In genomic region chr4:51842554-51843308, GRCh38 we compare ENCODE assay signal across 1 cellular context.
TF ChIP-seq lines count a peak whose summit lies in the region.

TSS of gene DCUN1D4 (plus strand) at chr4:51843153. CDS start at chr4:51843243, 90 bp downstream.

TF ChIP-seq in GM12878, 131 proteins besides CTCF, POLR2A, EP300 and RAD21 (continued from another document):
- peak; percentile 98 for TF ChIP-seq IRF3 (IDR thresholded peaks at IDR 0.05)
- peak; percentile 59; the same call in 1 of the 2 replicates for TF ChIP-seq HDGF (IDR thresholded peaks at IDR 0.05)
- TF ChIP-seq E4F1 (IDR thresholded peaks at IDR 0.05; ENCODE audit: borderline replicate concordance, partially characterized antibody): peak; percentile 63
- TF ChIP-seq, protein P1, sequence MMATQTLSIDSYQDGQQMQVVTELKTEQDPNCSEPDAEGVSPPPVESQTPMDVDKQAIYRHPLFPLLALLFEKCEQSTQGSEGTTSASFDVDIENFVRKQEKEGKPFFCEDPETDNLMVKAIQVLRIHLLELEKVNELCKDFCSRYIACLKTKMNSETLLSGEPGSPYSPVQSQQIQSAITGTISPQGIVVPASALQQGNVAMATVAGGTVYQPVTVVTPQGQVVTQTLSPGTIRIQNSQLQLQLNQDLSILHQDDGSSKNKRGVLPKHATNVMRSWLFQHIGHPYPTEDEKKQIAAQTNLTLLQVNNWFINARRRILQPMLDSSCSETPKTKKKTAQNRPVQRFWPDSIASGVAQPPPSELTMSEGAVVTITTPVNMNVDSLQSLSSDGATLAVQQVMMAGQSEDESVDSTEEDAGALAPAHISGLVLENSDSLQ (IDR thresholded peaks at IDR 0.05): peak; percentile 100
- TF ChIP-seq FOS (IDR thresholded peaks at IDR 0.05; ENCODE audit: borderline replicate concordance, extremely low read depth, insufficient read length): peak; percentile 83
